Comparison of ENCODE assay signal across 25 cellular contexts in genomic region chr3:133258358-133258757, GRCh38.
DNase-seq lines count a peak whose midpoint lies in the region; ATAC-seq and TF ChIP-seq lines count a peak whose summit lies in the region.
"Had no signal": no experiment of that assay in that cellular context is flagged by ENCODE, and none has a peak within 500 bp of the region (broad histone marks: within the 10 kb centered on the region; RNA-seq: fewer than 3 reads in every experiment).

No MANE protein-coding gene starts in this region.

- TF ChIP-seq EP300 in SK-N-SH (IDR thresholded peaks at IDR 0.05; ENCODE audit: borderline replicate concordance in 1 of 2, low read depth in 1 of 2, low read length in 1 of 2) = peak in 1 of 2 experiments; percentile 47; a peak in 1 of 4 replicates

- H3K4me2 ChIP-seq in SK-N-SH = peak overlapping the region; percentile 60
- H3K4me2 ChIP-seq: BLaER1 had no signal

- TF ChIP-seq CTCF in SK-N-SH (IDR thresholded peaks at IDR 0.05) = no peak
- no peak for TF ChIP-seq CTCF in right atrium auricular region (IDR thresholded peaks at IDR 0.05)
- TF ChIP-seq CTCF in left lung (IDR thresholded peaks at IDR 0.05) = no peak

- no peaks in the 10 kb centered on the region for H3K36me3 Mint-ChIP-seq in stimulated activated memory B cell treated with anti-CD40 and anti-IgM and Interleukin-4, amounts not matched to agents 10 μg/mL and 1 μg/mL and 100 μg/mL, for 72 hours
- H3K36me3 Mint-ChIP-seq: activated naive CD8-positive, alpha-beta T cell treated with anti-CD3 and anti-CD28 coated beads, Interleukin-2, amount 10 ng/mL, durations not matched to agents 7 days and 5 days had no signal

- H3K9ac ChIP-seq in SK-N-SH = no peak overlapping the region
- H3K9ac ChIP-seq: BLaER1 had no signal

- H3K4me3 ChIP-seq in SK-N-SH (ENCODE audit: low read depth in 2 of 2, low read length in 1 of 2) = no peak overlapping the region
- no peak overlapping the region for H3K4me3 ChIP-seq in right atrium auricular region
- H3K4me3 ChIP-seq in left lung = no peak overlapping the region
- H3K4me3 ChIP-seq: BLaER1, heart right ventricle, SJSA1, skin epidermis, testis, vagina had no signal

- H2AFZ ChIP-seq in SK-N-SH (ENCODE audit: low read depth) = no peak overlapping the region

- DNase-seq in HT1080 (ENCODE audit: low read depth) = peak; percentile 73
- no peak for DNase-seq in SK-N-SH
- peak; percentile 38 for DNase-seq in glomerular visceral epithelial cell (ENCODE audit: extremely low spot score)
- no peak for DNase-seq in activated effector memory CD4-positive, alpha-beta T cell treated with Interleukin-2 at 50 U/mL for 16 hours
- DNase-seq in right atrium auricular region (ENCODE audit: low spot score) = no peak
- DNase-seq in left lung = no peak
- DNase-seq: activated CD4-positive, CD25-positive, alpha-beta regulatory T cell; activated gamma-delta T cell treated with Interleukin-2 at 50 U/mL for 16 hours; activated naive CD8-positive, alpha-beta T cell treated with anti-CD3 and anti-CD28 coated beads, Interleukin-2, amount 10 ng/mL, durations not matched to agents 7 days and 5 days; activated T-cell treated with anti-CD3 and anti-CD28 coated beads, Interleukin-2, amount 50 U/mL, for 24 hours; central memory CD4-positive, alpha-beta T cell; effector memory CD8-positive, alpha-beta T cell; GDM1; heart right ventricle; NCI-H146; NCI-H345; stimulated activated naive CD8-positive, alpha-beta T cell treated with anti-CD3 and anti-CD28 coated beads, Interleukin-15, Interleukin-2, amounts not matched to agents 100 U/mL and 50 U/mL, for 24 hours; T-helper 1 cell; testis had no signal

- no peaks in the 10 kb centered on the region for H3K27me3 Mint-ChIP-seq in stimulated activated memory B cell treated with anti-CD40 and anti-IgM and Interleukin-4, amounts not matched to agents 10 μg/mL and 1 μg/mL and 100 μg/mL, for 72 hours

- peak; percentile 31 for ATAC-seq in stimulated activated memory B cell treated with anti-CD40 and anti-IgM and Interleukin-4, amounts not matched to agents 10 μg/mL and 1 μg/mL and 100 μg/mL, for 72 hours
- no peak for ATAC-seq in left lung
- ATAC-seq: effector memory CD8-positive, alpha-beta T cell; heart right ventricle; stimulated activated naive CD8-positive, alpha-beta T cell treated with anti-CD3 and anti-CD28 coated beads, Interleukin-15, Interleukin-2, amounts not matched to agents 100 U/mL and 50 U/mL, for 24 hours had no signal

- peaks cover 0 to 3% of the 10 kb centered on the region in 2 experiments for H3K36me3 ChIP-seq in SK-N-SH (replicated peaks in 1 of 2; ENCODE audit: control insufficient read depth in 1 of 2, insufficient read depth in 2 of 2, low read length in 1 of 2)
- no peaks in the 10 kb centered on the region for H3K36me3 ChIP-seq in right atrium auricular region
- no peaks in the 10 kb centered on the region for H3K36me3 ChIP-seq in left lung
- H3K36me3 ChIP-seq: BLaER1, heart right ventricle, SJSA1, vagina had no signal

- peak overlapping the region; percentile 47 to 65; a peak in 3 of 4 replicates for H3K27ac ChIP-seq in SK-N-SH (ENCODE audit: low read depth in 2 of 2, low read length in 1 of 2)
- H3K27ac ChIP-seq in right atrium auricular region = peak overlapping the region in 1 of 2 donors; percentile 27
- no peak overlapping the region for H3K27ac ChIP-seq in left lung
- H3K27ac ChIP-seq: BLaER1, heart right ventricle, SJSA1, skin epidermis, testis, vagina had no signal

- H3F3A ChIP-seq in SK-N-SH (replicated peaks; ENCODE audit: insufficient read depth) = peaks cover 29% of the 10 kb centered on the region

- H3K27me3 ChIP-seq in SK-N-SH (ENCODE audit: insufficient read depth) = no peaks in the 10 kb centered on the region
- no peaks in the 10 kb centered on the region for H3K27me3 ChIP-seq in right atrium auricular region
- H3K27me3 ChIP-seq in left lung = no peaks in the 10 kb centered on the region
- H3K27me3 ChIP-seq: BLaER1, heart right ventricle, testis, vagina had no signal

- H3K79me2 ChIP-seq in SK-N-SH (ENCODE audit: insufficient read depth) = no peaks in the 10 kb centered on the region; the same call in 1 of the 2 replicates

- H3K9me3 ChIP-seq in SK-N-SH (0 out of 2 replicates have a peak, but pooled peaks cover 4% of the 10 kb centered on the region), right atrium auricular region (no peaks in the 10 kb centered on the region), left lung (no peaks in the 10 kb centered on the region)
- H3K9me3 ChIP-seq: BLaER1, heart right ventricle, SJSA1, testis, vagina had no signal

- intact Hi-C loops in left lung (cut with DNase I) = no loop called here

- no peak overlapping the region for H3K27ac Mint-ChIP-seq in stimulated activated memory B cell treated with anti-CD40 and anti-IgM and Interleukin-4, amounts not matched to agents 10 μg/mL and 1 μg/mL and 100 μg/mL, for 72 hours
- H3K27ac Mint-ChIP-seq: activated naive CD8-positive, alpha-beta T cell treated with anti-CD3 and anti-CD28 coated beads, Interleukin-2, amount 10 ng/mL, durations not matched to agents 7 days and 5 days; activated T-cell treated with anti-CD3 and anti-CD28 coated beads, Interleukin-2, amount 50 U/mL, for 24 hours; effector memory CD8-positive, alpha-beta T cell had no signal

- CTCF ChIA-PET in SK-N-SH (lab: Yijun Ruan, JAX) = interaction anchor here (0.9 to 1.5 kb wide), 4 partner anchors 9 to 527 kb away, joined by 3 to 4 read pairs (median 4); no protein-coding TSS in a partner anchor

- no peak overlapping the region for H3K4me3 Mint-ChIP-seq in stimulated activated memory B cell treated with anti-CD40 and anti-IgM and Interleukin-4, amounts not matched to agents 10 μg/mL and 1 μg/mL and 100 μg/mL, for 72 hours
- H3K4me3 Mint-ChIP-seq: activated naive CD8-positive, alpha-beta T cell treated with anti-CD3 and anti-CD28 coated beads, Interleukin-2, amount 10 ng/mL, durations not matched to agents 7 days and 5 days; activated T-cell treated with anti-CD3 and anti-CD28 coated beads, Interleukin-2, amount 50 U/mL, for 24 hours; effector memory CD8-positive, alpha-beta T cell; nephron had no signal

- no peaks in the 10 kb centered on the region for H3K9me2 ChIP-seq in SK-N-SH

- no peaks in the 10 kb centered on the region for H3K9me3 Mint-ChIP-seq in stimulated activated memory B cell treated with anti-CD40 and anti-IgM and Interleukin-4, amounts not matched to agents 10 μg/mL and 1 μg/mL and 100 μg/mL, for 72 hours
- H3K9me3 Mint-ChIP-seq: activated naive CD8-positive, alpha-beta T cell treated with anti-CD3 and anti-CD28 coated beads, Interleukin-2, amount 10 ng/mL, durations not matched to agents 7 days and 5 days; activated T-cell treated with anti-CD3 and anti-CD28 coated beads, Interleukin-2, amount 50 U/mL, for 24 hours; effector memory CD8-positive, alpha-beta T cell; nephron had no signal

- peaks cover 17 to 21% of the 10 kb centered on the region in 2 experiments; a peak in 3 of 4 replicates for H3K4me1 ChIP-seq in SK-N-SH (ENCODE audit: control insufficient read depth in 1 of 2, insufficient read depth in 2 of 2, low read depth in 1 of 2, low read length in 1 of 2)
- peaks cover 0 to 11% of the 10 kb centered on the region in 2 donors for H3K4me1 ChIP-seq in right atrium auricular region
- no peaks in the 10 kb centered on the region for H3K4me1 ChIP-seq in left lung
- H3K4me1 ChIP-seq: BLaER1, heart right ventricle, SJSA1, testis, vagina had no signal

- peaks cover 7% of the 10 kb centered on the region for H3K4me1 Mint-ChIP-seq in stimulated activated memory B cell treated with anti-CD40 and anti-IgM and Interleukin-4, amounts not matched to agents 10 μg/mL and 1 μg/mL and 100 μg/mL, for 72 hours
- H3K4me1 Mint-ChIP-seq: activated naive CD8-positive, alpha-beta T cell treated with anti-CD3 and anti-CD28 coated beads, Interleukin-2, amount 10 ng/mL, durations not matched to agents 7 days and 5 days had no signal

- POLR2A ChIA-PET in SK-N-SH (lab: Yijun Ruan, JAX) = no interaction called here

- no peaks in the 10 kb centered on the region for H4K20me1 ChIP-seq in SK-N-SH (ENCODE audit: insufficient read depth)
- H4K20me1 ChIP-seq: BLaER1 had no signal

- WGBS in SK-N-SH (ENCODE audit: low lambda C conversion rate) = 17% methylated on average over 1 of the region's 1 CpG

- TF ChIP-seq RAD21 in SK-N-SH (IDR thresholded peaks at IDR 0.05; ENCODE audit: low read length) = no peak

TF ChIP-seq in SK-N-SH, 30 proteins besides CTCF, POLR2A, EP300 and RAD21 (continues in another document):
- TF ChIP-seq RXRA (IDR thresholded peaks at IDR 0.05; ENCODE audit: borderline replicate concordance, low read depth) = no peak
- TF ChIP-seq USF2 (IDR thresholded peaks at IDR 0.05; ENCODE audit: borderline replicate concordance, low read depth, low read length) = no peak
- peak; percentile 23; the same call in 1 of the 2 replicates for TF ChIP-seq NFIC (IDR thresholded peaks at IDR 0.05; ENCODE audit: borderline replicate concordance)
- TF ChIP-seq FOXM1 (IDR thresholded peaks at IDR 0.05; ENCODE audit: low read depth) = no peak
- TF ChIP-seq ZBTB33 (IDR thresholded peaks at IDR 0.05; ENCODE audit: borderline replicate concordance, low read depth) = no peak
- TF ChIP-seq TCF12 (IDR thresholded peaks at IDR 0.05) = peak; percentile 65; the same call in 1 of the 2 replicates

Comparison
In these comparisons a context has a peak if more than half of its experiments do, and no peak if none do; other contexts are left out.
1. DNase-seq: peak in HT1080 (single experiment) and glomerular visceral epithelial cell (single experiment); none in SK-N-SH (single experiment), activated effector memory CD4-positive, alpha-beta T cell treated with Interleukin-2 at 50 U/mL for 16 hours (single experiment), right atrium auricular region (single experiment) and left lung (0 of 2).
2. H3K27ac ChIP-seq: peak in SK-N-SH (2 of 2); none in left lung (0 of 2).